In genomic region chr10:118811675-118812392, GRCh38 we compare ENCODE assay signal across 1 cellular context.
TF ChIP-seq lines count a peak whose summit lies in the region.

No MANE protein-coding gene starts in this region.

TF ChIP-seq in K562, 482 proteins besides CTCF, POLR2A, EP300 and RAD21 (continued from another document):
- no peak for TF ChIP-seq TRIM25 (IDR thresholded peaks at IDR 0.05; ENCODE audit: borderline replicate concordance)
- TF ChIP-seq MECOM (CRISPR knock-in tag; IDR thresholded peaks at IDR 0.05), result no peak
- no peak for TF ChIP-seq ZNF277 (CRISPR knock-in tag; IDR thresholded peaks at IDR 0.05; ENCODE audit: borderline replicate concordance)
- peak; percentile 96 for TF ChIP-seq ZFP36 (IDR thresholded peaks at IDR 0.05; ENCODE audit: low read depth, low read length, partially characterized antibody)
- no peak for TF ChIP-seq RFX5 (IDR thresholded peaks at IDR 0.05; ENCODE audit: low read depth, low read length)
- TF ChIP-seq SREBF2 (CRISPR knock-in tag; IDR thresholded peaks at IDR 0.05), result no peak
- no peak for TF ChIP-seq NUFIP1 (IDR thresholded peaks at IDR 0.05; ENCODE audit: partially characterized antibody)
- TF ChIP-seq PCBP2 (IDR thresholded peaks at IDR 0.05; ENCODE audit: low read depth, low read length, poor library complexity, severe bottlenecking), result no peak
- TF ChIP-seq ZSCAN29 (IDR thresholded peaks at IDR 0.05), result no peak
- TF ChIP-seq FOXA3 (CRISPR knock-in tag; conservative IDR thresholded peaks at IDR 0.05 in 1 of 2, IDR thresholded peaks at IDR 0.05 in 1 of 2), result no peak
- no peak for TF ChIP-seq YBX1 (IDR thresholded peaks at IDR 0.05)
- no peak for TF ChIP-seq THAP12 (CRISPR knock-in tag; IDR thresholded peaks at IDR 0.05)
- TF ChIP-seq ZNF695 (CRISPR knock-in tag; IDR thresholded peaks at IDR 0.05), result no peak
- no peak for TF ChIP-seq BRD4 (IDR thresholded peaks at IDR 0.05)
- TF ChIP-seq NR1H2 (CRISPR knock-in tag; IDR thresholded peaks at IDR 0.05), result no peak
- no peak for TF ChIP-seq NR2C1 (IDR thresholded peaks at IDR 0.05)
- TF ChIP-seq NR2C1 (tag; IDR thresholded peaks at IDR 0.05), result no peak
- no peak for TF ChIP-seq ETS1 (conservative IDR thresholded peaks at IDR 0.05; ENCODE audit: control insufficient read depth, low read depth, low read length)
- TF ChIP-seq, protein P1, sequence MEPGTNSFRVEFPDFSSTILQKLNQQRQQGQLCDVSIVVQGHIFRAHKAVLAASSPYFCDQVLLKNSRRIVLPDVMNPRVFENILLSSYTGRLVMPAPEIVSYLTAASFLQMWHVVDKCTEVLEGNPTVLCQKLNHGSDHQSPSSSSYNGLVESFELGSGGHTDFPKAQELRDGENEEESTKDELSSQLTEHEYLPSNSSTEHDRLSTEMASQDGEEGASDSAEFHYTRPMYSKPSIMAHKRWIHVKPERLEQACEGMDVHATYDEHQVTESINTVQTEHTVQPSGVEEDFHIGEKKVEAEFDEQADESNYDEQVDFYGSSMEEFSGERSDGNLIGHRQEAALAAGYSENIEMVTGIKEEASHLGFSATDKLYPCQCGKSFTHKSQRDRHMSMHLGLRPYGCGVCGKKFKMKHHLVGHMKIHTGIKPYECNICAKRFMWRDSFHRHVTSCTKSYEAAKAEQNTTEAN (CRISPR knock-in tag; IDR thresholded peaks at IDR 0.05), result no peak
- no peak for TF ChIP-seq CBFB (CRISPR knock-in tag; IDR thresholded peaks at IDR 0.05)
- no peak for TF ChIP-seq ESRRA (IDR thresholded peaks at IDR 0.05; ENCODE audit: borderline replicate concordance, low read depth)
- TF ChIP-seq ZFP30 (CRISPR knock-in tag; IDR thresholded peaks at IDR 0.05; ENCODE audit: borderline replicate concordance), result no peak
- TF ChIP-seq CCAR2 (IDR thresholded peaks at IDR 0.05; ENCODE audit: low read depth, low read length), result no peak
- TF ChIP-seq, protein P2, sequence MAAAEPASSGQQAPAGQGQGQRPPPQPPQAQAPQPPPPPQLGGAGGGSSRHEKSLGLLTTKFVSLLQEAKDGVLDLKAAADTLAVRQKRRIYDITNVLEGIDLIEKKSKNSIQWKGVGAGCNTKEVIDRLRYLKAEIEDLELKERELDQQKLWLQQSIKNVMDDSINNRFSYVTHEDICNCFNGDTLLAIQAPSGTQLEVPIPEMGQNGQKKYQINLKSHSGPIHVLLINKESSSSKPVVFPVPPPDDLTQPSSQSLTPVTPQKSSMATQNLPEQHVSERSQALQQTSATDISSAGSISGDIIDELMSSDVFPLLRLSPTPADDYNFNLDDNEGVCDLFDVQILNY (CRISPR knock-in tag; IDR thresholded peaks at IDR 0.05), result no peak
- TF ChIP-seq FOS (IDR thresholded peaks at IDR 0.05; ENCODE audit: extremely low read depth, insufficient read length), result no peak
- TF ChIP-seq ZNF449 (CRISPR knock-in tag; IDR thresholded peaks at IDR 0.05), result no peak
- TF ChIP-seq PKNOX1 (IDR thresholded peaks at IDR 0.05), result 0 out of 2 replicates have a peak, but pooled peaks have one; percentile 14
- TF ChIP-seq CBX8 (IDR thresholded peaks at IDR 0.05; ENCODE audit: borderline replicate concordance, extremely low read depth, low read depth, low read length, poor library complexity, severe bottlenecking), result no peak
- TF ChIP-seq HIVEP1 (CRISPR knock-in tag; IDR thresholded peaks at IDR 0.05), result no peak
- no peak for TF ChIP-seq ZNF445 (CRISPR knock-in tag; IDR thresholded peaks at IDR 0.05; ENCODE audit: low read depth)
- TF ChIP-seq JUNB (CRISPR knock-in tag; conservative IDR thresholded peaks at IDR 0.05), result no peak
